Comparison of ENCODE assay signal across 17 cellular contexts in genomic region chrX:50768801-50769200, GRCh38. TPM values are rescaled to one million over a fixed set of nuclear protein-coding genes. Genes with fewer than 3 reads are reported as not detected.
"Had no signal": no experiment of that assay in that cellular context is flagged by ENCODE, and none has a peak within 500 bp of the region (broad histone marks: within the 10 kb centered on the region; RNA-seq: fewer than 3 reads in every experiment).

No MANE protein-coding gene starts in this region.

- DNase-seq: activated CD4-positive, alpha-beta T cell treated with anti-CD3 and anti-CD28 coated beads for 4 hours; activated CD4-positive, alpha-beta T cell treated with anti-CD3 and anti-CD28 coated beads, Interleukin-2, amount 50 U/mL, for 48 hours; activated CD4-positive, CD25-positive, alpha-beta regulatory T cell; activated CD8-positive, alpha-beta memory T cell treated with anti-CD3 and anti-CD28 coated beads, Interleukin-2, amount 50 U/mL, for 48 hours; activated naive CD4-positive, alpha-beta T cell treated with anti-CD3 and anti-CD28 coated beads, Interleukin-2, amount 10 ng/mL, durations not matched to agents 7 days and 5 days; activated T-cell treated with anti-CD3 and anti-CD28 coated beads, Interleukin-2, amount 50 U/mL, for 48 hours; left cardiac atrium; mesendoderm; natural killer cell; retina; stimulated activated CD4-positive, alpha-beta T cell treated with anti-CD3 and anti-CD28 coated beads, Interleukin-2, amount 100 ng/mL, for 48 hours; stimulated activated CD8-positive, alpha-beta memory T cell treated with anti-CD3 and anti-CD28 coated beads, Interleukin-4, amount 100 ng/mL, for 48 hours; stimulated activated naive B cell treated with anti-CD40 and anti-IgM and Interleukin-4, amounts not matched to agents 10 μg/mL and 1 μg/mL and 100 μg/mL, for 72 hours; T1000 had no signal

- H3K4me3 ChIP-seq: body of pancreas, gastroesophageal sphincter had no signal

- H3K27me3 ChIP-seq: body of pancreas, gastroesophageal sphincter had no signal

- H3K27ac ChIP-seq: body of pancreas had no signal

- ATAC-seq: gastroesophageal sphincter; left cardiac atrium; natural killer cell; stimulated activated naive B cell treated with anti-CD40 and anti-IgM and Interleukin-4, amounts not matched to agents 10 μg/mL and 1 μg/mL and 100 μg/mL, for 72 hours had no signal

- H3K36me3 ChIP-seq: gastroesophageal sphincter had no signal

- H3K9me3 ChIP-seq: body of pancreas, gastroesophageal sphincter had no signal

RNA-seq across cellular contexts. Expression of gene SHROOM4, which starts 45.2 kb away (rescaled TPM):
- total RNA-seq: activated CD8-positive, alpha-beta memory T cell treated with anti-CD3 and anti-CD28 coated beads for 36 hours had no signal
